Comparison of ENCODE assay signal across 8 cellular contexts in genomic region chr19:1929051-1929742, GRCh38. TPM values are rescaled to one million over a fixed set of nuclear protein-coding genes. Genes with fewer than 3 reads are reported as not detected.
A peak's percentile ranks its signal among the peaks of the same experiment; 100 is the strongest.
DNase-seq lines count a peak whose midpoint lies in the region; ATAC-seq lines count a peak whose summit lies in the region.

No MANE protein-coding gene starts in this region.

- H3K4me1 ChIP-seq in mucosa of stomach (ENCODE audit: control insufficient read depth, insufficient read depth, low read length), result peaks cover 13% of the 10 kb centered on the region

- no peaks in the 10 kb centered on the region for H3K9me3 ChIP-seq in mucosa of stomach (ENCODE audit: control insufficient read depth, low read length)

- H3K27me3 Mint-ChIP-seq in activated CD8-positive, alpha-beta memory T cell treated with anti-CD3 and anti-CD28 coated beads, Interleukin-2, amount 10 ng/mL, durations not matched to agents 7 days and 5 days, result no peaks in the 10 kb centered on the region

- H3K9ac ChIP-seq in mucosa of stomach (ENCODE audit: low read length), result peak overlapping the region; percentile 47

- CTCF ChIA-PET in activated CD8-positive, alpha-beta memory T cell treated with anti-CD3 and anti-CD28 coated beads, Interleukin-2, amount 10 ng/mL, durations not matched to agents 7 days and 5 days (lab: Charles Lee), result interaction anchor here (0.6 to 4.4 kb wide), 25 partner anchors 20 to 520 kb away, joined by 3 to 26 read pairs (median 4); partner anchors contain the start of genes ADAT3, MOB3A and SCAMP4

- H3K27ac Mint-ChIP-seq in activated CD8-positive, alpha-beta memory T cell treated with anti-CD3 and anti-CD28 coated beads, Interleukin-2, amount 10 ng/mL, durations not matched to agents 7 days and 5 days, result no peak overlapping the region

- peak overlapping the region; percentile 19 for H3K4me3 ChIP-seq in mucosa of stomach (ENCODE audit: low read length)

- H3K4me1 Mint-ChIP-seq in activated CD8-positive, alpha-beta memory T cell treated with anti-CD3 and anti-CD28 coated beads, Interleukin-2, amount 10 ng/mL, durations not matched to agents 7 days and 5 days, result peaks cover 14% of the 10 kb centered on the region

- ATAC-seq in HG03175 (IDR thresholded peaks at IDR 0.05; ENCODE audit: unreplicated experiment), result peak; percentile 56
- ATAC-seq in activated CD8-positive, alpha-beta memory T cell treated with anti-CD3 and anti-CD28 coated beads, Interleukin-2, amount 10 ng/mL, durations not matched to agents 7 days and 5 days, result peak; percentile 96

- peaks cover 15% of the 10 kb centered on the region for H3K36me3 Mint-ChIP-seq in activated CD8-positive, alpha-beta memory T cell treated with anti-CD3 and anti-CD28 coated beads, Interleukin-2, amount 10 ng/mL, durations not matched to agents 7 days and 5 days

- DNase-seq in EH (ENCODE audit: low read depth), result peak; percentile 74
- DNase-seq in NOMO-1 treated with DMSO at 0.1 percent for 48 hours (lab: John Stamatoyannopoulos, UW; ENCODE audit: unreplicated experiment), result peak; percentile 77
- peak; percentile 89 for DNase-seq in activated CD8-positive, alpha-beta memory T cell treated with anti-CD3 and anti-CD28 coated beads, Interleukin-2, amount 10 ng/mL, durations not matched to agents 7 days and 5 days
- peak; percentile 87 for DNase-seq in epidermal melanocyte (ENCODE audit: insufficient read length, low spot score)
- DNase-seq in stimulated activated CD8-positive, alpha-beta memory T cell treated with anti-CD3 and anti-CD28 coated beads, Interleukin-4, amount 100 ng/mL, for 4 hours (ENCODE audit: low read depth in 2 of 2, low spot score in 1 of 2), result peak; percentile 63 to 65
- no peak for DNase-seq in cortex of kidney (lab: John Stamatoyannopoulos, UW)

- no peaks in the 10 kb centered on the region for H3K36me3 ChIP-seq in mucosa of stomach (ENCODE audit: control insufficient read depth, insufficient read depth, low read length)

- H3K9me3 Mint-ChIP-seq in activated CD8-positive, alpha-beta memory T cell treated with anti-CD3 and anti-CD28 coated beads, Interleukin-2, amount 10 ng/mL, durations not matched to agents 7 days and 5 days (ENCODE audit: low read depth), result peaks cover 11% of the 10 kb centered on the region

- peaks cover 4% of the 10 kb centered on the region for H3K27me3 ChIP-seq in mucosa of stomach (ENCODE audit: control insufficient read depth, insufficient read depth, low read length)

- peak overlapping the region; percentile 59 for H3K4me3 Mint-ChIP-seq in activated CD8-positive, alpha-beta memory T cell treated with anti-CD3 and anti-CD28 coated beads, Interleukin-2, amount 10 ng/mL, durations not matched to agents 7 days and 5 days

RNA-seq across cellular contexts. Expression of gene CSNK1G2, which starts 11.8 kb away (rescaled TPM):
- total RNA-seq in activated CD8-positive, alpha-beta memory T cell treated with anti-CD3 and anti-CD28 coated beads, Interleukin-2, amount 10 ng/mL, durations not matched to agents 7 days and 5 days, result 100 to 1,000 TPM; 114 to 129 TPM

RNA-seq across cellular contexts. Expression of gene ADAT3, which starts 24.0 kb away (rescaled TPM):
- total RNA-seq in activated CD8-positive, alpha-beta memory T cell treated with anti-CD3 and anti-CD28 coated beads, Interleukin-2, amount 10 ng/mL, durations not matched to agents 7 days and 5 days, result 10 to 100 TPM in 1 of 2 experiments, 1 to 10 TPM in 1; 9.3 to 11.4 TPM

RNA-seq across cellular contexts. Expression of gene SCAMP4, which starts 24.0 kb away (rescaled TPM):
- total RNA-seq in activated CD8-positive, alpha-beta memory T cell treated with anti-CD3 and anti-CD28 coated beads, Interleukin-2, amount 10 ng/mL, durations not matched to agents 7 days and 5 days, result 10 to 100 TPM; 32.9 to 34.8 TPM

RNA-seq across cellular contexts. Expression of gene ABHD17A, which starts 43.9 kb away (rescaled TPM):
- 100 to 1,000 TPM; 156 to 189 TPM for total RNA-seq in activated CD8-positive, alpha-beta memory T cell treated with anti-CD3 and anti-CD28 coated beads, Interleukin-2, amount 10 ng/mL, durations not matched to agents 7 days and 5 days
